ENCODE assay signal across 1 cellular context in genomic region chr1:31433396-31433930, GRCh38.
TF ChIP-seq lines count a peak whose summit lies in the region.

No MANE protein-coding gene starts in this region.

TF ChIP-seq in GM12878, 131 proteins besides CTCF, POLR2A, EP300 and RAD21 (continued from another document):
- TF ChIP-seq NR2F1 (conservative IDR thresholded peaks at IDR 0.05) = peak; percentile 80
